In genomic region chr6:43933111-43933885, GRCh38 we compare ENCODE assay signal across 21 cellular contexts.
DNase-seq lines count a peak whose midpoint lies in the region; ATAC-seq, FAIRE-seq and TF ChIP-seq lines count a peak whose summit lies in the region.
"Had no signal": no experiment of that assay in that cellular context is flagged by ENCODE, and none has a peak within 500 bp of the region (broad histone marks: within the 10 kb centered on the region; RNA-seq: fewer than 3 reads in every experiment).

No MANE protein-coding gene starts in this region.

- H3K27me3 ChIP-seq in GM23338 (ENCODE audit: insufficient read depth) (no peaks in the 10 kb centered on the region), SJSA1 (replicated peaks) (no peaks in the 10 kb centered on the region), colonic mucosa (no peaks in the 10 kb centered on the region)
- no peaks in the 10 kb centered on the region for H3K27me3 ChIP-seq in CD8-positive, alpha-beta T cell (ENCODE audit: insufficient read depth, low read length)
- H3K27me3 ChIP-seq: body of pancreas had no signal

- TF ChIP-seq CTCF in GM23338 (conservative IDR thresholded peaks at IDR 0.05; ENCODE audit: low read depth in 2 of 2), result no peak
- TF ChIP-seq CTCF in kidney (IDR thresholded peaks at IDR 0.05; ENCODE audit: borderline replicate concordance, extremely low read depth, insufficient read depth), result no peak
- TF ChIP-seq CTCF in colonic mucosa (IDR thresholded peaks at IDR 0.05), result no peak
- TF ChIP-seq CTCF in CD8-positive, alpha-beta T cell (IDR thresholded peaks at IDR 0.05), result no peak

- intact Hi-C loops in kidney (cut with DNase I), result loop anchor here (10.0 kb wide), 1 partner anchor 148 kb away; no protein-coding TSS in a partner anchor
- intact Hi-C loops in posterior vena cava (cut with DNase I), result no loop called here
- intact Hi-C loops in colonic mucosa (cut with DNase I), result loop anchor here (10.0 kb wide), 1 partner anchor 268 kb away; no protein-coding TSS in a partner anchor
- intact Hi-C loops in CD8-positive, alpha-beta T cell (cut with DNase I, micrococcal nuclease), result no loop called here

- no peaks in the 10 kb centered on the region for H4K20me1 ChIP-seq in GM23338 (replicated peaks; ENCODE audit: insufficient read depth)

- H3K27ac ChIP-seq in GM23338 (ENCODE audit: low read depth), result no peak overlapping the region
- peak overlapping the region; percentile 74 for H3K27ac ChIP-seq in SJSA1
- no peak overlapping the region for H3K27ac ChIP-seq in kidney (ENCODE audit: low read depth in 2 of 2, low read length in 2 of 2)
- H3K27ac ChIP-seq in colonic mucosa, result no peak overlapping the region
- H3K27ac ChIP-seq in CD8-positive, alpha-beta T cell (ENCODE audit: low read depth, low read length), result no peak overlapping the region
- H3K27ac ChIP-seq: body of pancreas, parathyroid adenoma, PC-9, skin epidermis, thoracic aorta had no signal

- no peak overlapping the region; the same call in 2 of the 3 replicates for H3K4me3 Mint-ChIP-seq in GM23338
- no peak overlapping the region for H3K4me3 Mint-ChIP-seq in CD8-positive, alpha-beta T cell
- H3K4me3 Mint-ChIP-seq: B cell had no signal

- no peak for FAIRE-seq in kidney (lab: Jason Lieb, UNC)
- FAIRE-seq: G401.6 had no signal

- CTCF ChIA-PET in CD8-positive, alpha-beta T cell (lab: Charles Lee), result no interaction called here

- H3K9ac ChIP-seq in kidney (ENCODE audit: low read length in 2 of 2), result no peak overlapping the region
- peak overlapping the region in 1 of 2 donors; percentile 7 for H3K9ac ChIP-seq in colonic mucosa (ENCODE audit: low read depth in 2 of 2, low read length in 2 of 2)
- H3K9ac ChIP-seq: parathyroid adenoma had no signal

- no peak for ATAC-seq in GM23338
- ATAC-seq in CD8-positive, alpha-beta T cell, result no peak
- ATAC-seq: body of pancreas had no signal

- no peaks in the 10 kb centered on the region for H3K9me2 ChIP-seq in GM23338 (ENCODE audit: insufficient read depth)

- H3K4me2 ChIP-seq in GM23338, result no peak overlapping the region
- H3K4me2 ChIP-seq: PC-9 had no signal

- H3K4me1 ChIP-seq in GM23338 (ENCODE audit: insufficient read depth), result no peaks in the 10 kb centered on the region; the same call in 1 of the 2 replicates
- peaks cover 41% of the 10 kb centered on the region for H3K4me1 ChIP-seq in SJSA1 (replicated peaks)
- H3K4me1 ChIP-seq in kidney (ENCODE audit: control insufficient read depth in 1 of 2, insufficient read depth in 1 of 2, low read depth in 1 of 2, low read length in 2 of 2), result no peaks in the 10 kb centered on the region
- H3K4me1 ChIP-seq in colonic mucosa, result peaks cover 2% of the 10 kb centered on the region
- no peaks in the 10 kb centered on the region for H3K4me1 ChIP-seq in CD8-positive, alpha-beta T cell (ENCODE audit: insufficient read depth, low read length)

- H3K4me1 Mint-ChIP-seq in GM23338, result peaks cover 12% of the 10 kb centered on the region
- H3K4me1 Mint-ChIP-seq in CD8-positive, alpha-beta T cell (ENCODE audit: low read depth), result peaks cover 1% of the 10 kb centered on the region

- no peaks in the 10 kb centered on the region; the same call in 2 of the 3 replicates for H3K36me3 Mint-ChIP-seq in GM23338 (ENCODE audit: low read depth)
- H3K36me3 Mint-ChIP-seq in CD8-positive, alpha-beta T cell, result no peaks in the 10 kb centered on the region

- POLR2A ChIA-PET in CD8-positive, alpha-beta T cell (lab: Charles Lee), result no interaction called here

- no peaks in the 10 kb centered on the region for H3K79me2 ChIP-seq in GM23338 (replicated peaks; ENCODE audit: insufficient read depth)
- H3K79me2 ChIP-seq: parathyroid adenoma had no signal

- H2AFZ ChIP-seq in GM23338, result 0 out of 2 replicates have a peak overlapping the region, but pooled peaks have one; percentile 23
- H2AFZ ChIP-seq: parathyroid adenoma, PC-9 had no signal

- H3K36me3 ChIP-seq in GM23338 (ENCODE audit: insufficient read depth) (no peaks in the 10 kb centered on the region), SJSA1 (no peaks in the 10 kb centered on the region), kidney (ENCODE audit: control insufficient read depth in 1 of 2, insufficient read depth in 2 of 2, low read length in 2 of 2) (no peaks in the 10 kb centered on the region), colonic mucosa (no peaks in the 10 kb centered on the region)
- H3K36me3 ChIP-seq in CD8-positive, alpha-beta T cell (ENCODE audit: insufficient read depth, low read length), result no peaks in the 10 kb centered on the region
- H3K36me3 ChIP-seq: thoracic aorta had no signal

- no peak overlapping the region for H3K27ac Mint-ChIP-seq in GM23338
- H3K27ac Mint-ChIP-seq in CD8-positive, alpha-beta T cell, result no peak overlapping the region
- H3K27ac Mint-ChIP-seq: B cell had no signal

- no peaks in the 10 kb centered on the region for H3F3A ChIP-seq in GM23338 (replicated peaks; ENCODE audit: low read depth)

- H3K9me3 ChIP-seq in SJSA1 (replicated peaks), result no peaks in the 10 kb centered on the region
- no peaks in the 10 kb centered on the region for H3K9me3 ChIP-seq in kidney (ENCODE audit: control insufficient read depth in 1 of 2, low read length in 2 of 2)
- H3K9me3 ChIP-seq in colonic mucosa, result no peaks in the 10 kb centered on the region
- no peaks in the 10 kb centered on the region for H3K9me3 ChIP-seq in CD8-positive, alpha-beta T cell (ENCODE audit: low read length)
- H3K9me3 ChIP-seq: body of pancreas, thoracic aorta had no signal

- no peaks in the 10 kb centered on the region for H3K9me3 Mint-ChIP-seq in GM23338
- no peaks in the 10 kb centered on the region for H3K9me3 Mint-ChIP-seq in CD8-positive, alpha-beta T cell

- peaks cover 21% of the 10 kb centered on the region for H3K27me3 Mint-ChIP-seq in GM23338 (ENCODE audit: insufficient read depth, low read depth, poor library complexity)
- no peaks in the 10 kb centered on the region for H3K27me3 Mint-ChIP-seq in CD8-positive, alpha-beta T cell (ENCODE audit: low read depth)
- H3K27me3 Mint-ChIP-seq: B cell had no signal

- no peak overlapping the region for H3K4me3 ChIP-seq in GM23338
- no peak overlapping the region for H3K4me3 ChIP-seq in SJSA1
- H3K4me3 ChIP-seq in kidney (ENCODE audit: low read length in 2 of 2), result no peak overlapping the region
- H3K4me3 ChIP-seq in colonic mucosa, result no peak overlapping the region
- no peak overlapping the region for H3K4me3 ChIP-seq in CD8-positive, alpha-beta T cell (ENCODE audit: low read depth, low read length)
- H3K4me3 ChIP-seq: body of pancreas, PC-9, skin epidermis, thoracic aorta had no signal

- DNase-seq in GM23338 (ENCODE audit: low spot score) (no peak), SJSA1 (ENCODE audit: low read depth in 1 of 2, low spot score in 2 of 2) (peak; percentile 97 to 99), kidney (peak; percentile 69), posterior vena cava (ENCODE audit: low spot score) (peak; percentile 73), colonic mucosa (no peak), NCI-H2227 treated with DMSO at 0.1 percent for 48 hours (lab: John Stamatoyannopoulos, UW) (no peak), amniotic stem cell (lab: John Stamatoyannopoulos, UW) (no peak)
- DNase-seq in CD8-positive, alpha-beta T cell, result no peak
- DNase-seq: activated CD4-positive, alpha-beta T cell treated with anti-CD3 and anti-CD28 coated beads for 4 hours; activated naive CD4-positive, alpha-beta T cell; hypothalamus; NCI-H1048; NCI-H2081; NCI-H524; PC-9 had no signal

TF ChIP-seq in GM23338, 12 proteins besides CTCF, POLR2A, EP300 and RAD21 (continues in another document):
- TF ChIP-seq NANOG (IDR thresholded peaks at IDR 0.05; ENCODE audit: borderline replicate concordance) (no peak), REST (IDR thresholded peaks at IDR 0.05; ENCODE audit: unreplicated experiment) (no peak), EZH2phosphoT487 (IDR thresholded peaks at IDR 0.05; ENCODE audit: unreplicated experiment) (no peak), CREB1 (CRISPR knock-in tag; IDR thresholded peaks at IDR 0.05; ENCODE audit: low read depth) (no peak), JUNB (IDR thresholded peaks at IDR 0.05; ENCODE audit: unreplicated experiment) (no peak)

Comparison
In these comparisons a context has a peak if more than half of its experiments do, and no peak if none do; other contexts are left out.
1. DNase-seq: peak in SJSA1 (2 of 2), kidney (single experiment) and posterior vena cava (single experiment); none in GM23338 (single experiment), colonic mucosa (single experiment), CD8-positive, alpha-beta T cell (0 of 7), NCI-H2227 treated with DMSO at 0.1 percent for 48 hours (single experiment) and amniotic stem cell (single experiment).
2. intact Hi-C loops: an anchor here in kidney (10.0 kb wide) and colonic mucosa (10.0 kb wide); none called in posterior vena cava and CD8-positive, alpha-beta T cell.